In the genomic region with DNA sequence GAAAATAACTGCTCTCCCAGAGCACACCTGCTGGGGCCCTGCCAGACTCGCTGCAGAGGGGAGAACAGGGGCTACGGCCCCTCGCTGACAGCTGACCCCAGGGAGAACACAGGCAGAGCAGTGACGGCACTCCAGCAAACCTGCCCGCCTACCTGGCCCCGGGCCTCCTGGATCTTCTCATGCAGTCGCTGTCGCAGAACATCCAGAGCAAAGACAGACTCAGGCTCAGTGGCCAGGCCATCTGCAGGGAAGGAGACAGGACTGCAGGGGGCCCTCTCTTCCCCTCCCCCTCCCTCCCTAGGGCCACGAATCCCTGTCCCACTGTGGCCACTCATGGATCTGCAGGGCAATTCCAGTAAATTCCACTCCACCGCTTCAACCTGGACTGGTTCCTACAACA, we compare ENCODE assay signal across 17 cellular contexts. TPM values are rescaled to one million over a fixed set of nuclear protein-coding genes. Genes with fewer than 3 reads are reported as not detected.
DNase-seq lines count a peak whose midpoint lies in the region; ATAC-seq and TF ChIP-seq lines count a peak whose summit lies in the region.
"Had no signal": no experiment of that assay in that cellular context is flagged by ENCODE, and none has a peak within 500 bp of the region (broad histone marks: within the 10 kb centered on the region; RNA-seq: fewer than 3 reads in every experiment).

No MANE protein-coding gene starts in this region.

- H3K27me3 ChIP-seq in RWPE2 (ENCODE audit: insufficient read depth, poor library complexity, severe bottlenecking) (no peaks in the 10 kb centered on the region), duodenal mucosa (ENCODE audit: control insufficient read depth in 1 of 2, insufficient read depth in 2 of 2, low read length in 2 of 2) (no peaks in the 10 kb centered on the region), spleen (replicated peaks in 1 of 7) (no peaks in the 10 kb centered on the region)
- H3K27me3 ChIP-seq: foreskin keratinocyte, ovary had no signal

- intact Hi-C loops in spleen (cut with DNase I; ENCODE audit: low total_unique reads) (no loop called here), OCI-LY7 (cut with micrococcal nuclease; ENCODE audit: unreplicated experiment) (no loop called here)

- CTCF ChIA-PET in OCI-LY7 (lab: Charles Lee; ENCODE audit: unreplicated experiment): no interaction called here

- H3K4me2 ChIP-seq in OCI-LY7 (ENCODE audit: low read length): no peak overlapping the region

- H3K9me3 ChIP-seq in RWPE2 (ENCODE audit: severe bottlenecking): no peaks in the 10 kb centered on the region
- H3K9me3 ChIP-seq in duodenal mucosa (ENCODE audit: control insufficient read depth in 1 of 2, low read length in 2 of 2): no peaks in the 10 kb centered on the region
- H3K9me3 ChIP-seq in spleen: no peaks in the 10 kb centered on the region
- no peaks in the 10 kb centered on the region for H3K9me3 ChIP-seq in OCI-LY7 (ENCODE audit: low read length)
- H3K9me3 ChIP-seq: ovary, thoracic aorta had no signal

- H2AFZ ChIP-seq in OCI-LY7 (ENCODE audit: low read length): no peak overlapping the region

- POLR2A ChIA-PET in OCI-LY7 (lab: Charles Lee): interaction anchor here (1.2 kb wide), 1 partner anchor 8 kb away, joined by 4 read pairs; no protein-coding TSS in a partner anchor

- no peaks in the 10 kb centered on the region for H3K4me1 ChIP-seq in RWPE2 (ENCODE audit: insufficient read depth, poor library complexity, severe bottlenecking)
- H3K4me1 ChIP-seq in duodenal mucosa (ENCODE audit: control insufficient read depth in 1 of 2, insufficient read depth in 2 of 2, low read length in 2 of 2): peaks cover 27 to 30% of the 10 kb centered on the region in 2 donors
- H3K4me1 ChIP-seq in spleen: peaks cover 15 to 63% (median 38%) of the 10 kb centered on the region in 6 donors
- H3K4me1 ChIP-seq in OCI-LY7 (ENCODE audit: insufficient read depth, low read length, poor library complexity, severe bottlenecking): peaks cover 24% of the 10 kb centered on the region

- H3K9ac ChIP-seq in duodenal mucosa (ENCODE audit: low read depth in 1 of 2, low read length in 2 of 2): peak overlapping the region; percentile 19 to 42

- no peaks in the 10 kb centered on the region for H3K9me2 ChIP-seq in OCI-LY7 (ENCODE audit: insufficient read depth, low read length)

- no peak for ATAC-seq in RWPE2 (ENCODE audit: low read depth)

- peaks cover 17% of the 10 kb centered on the region for H3K79me2 ChIP-seq in OCI-LY7 (ENCODE audit: insufficient read depth, low read depth, low read length)

- peak; percentile 50 for DNase-seq in activated effector memory CD4-positive, alpha-beta T cell treated with anti-CD3 and anti-CD28 coated beads, Interleukin-2, amount 50 U/mL, for 16 hours
- no peak for DNase-seq in activated effector memory CD4-positive, alpha-beta T cell treated with Interleukin-2 at 50 U/mL for 16 hours
- peak; percentile 37 for DNase-seq in RWPE2 (ENCODE audit: low spot score)
- peak; percentile 66 for DNase-seq in spleen
- no peak for DNase-seq in NCI-H2107 treated with DMSO at 0.1 percent for 48 hours (lab: John Stamatoyannopoulos, UW; ENCODE audit: unreplicated experiment)
- DNase-seq in OCI-LY7 (ENCODE audit: low spot score): no peak
- DNase-seq in NCI-H1417 (lab: John Stamatoyannopoulos, UW): no peak
- DNase-seq: DMS 273 treated with DMSO at 0.1 percent for 48 hours; effector memory CD4-positive, alpha-beta T cell; Karpas-422; mesenchymal stem cell; NCI-H1930; NCI-H524 treated with DMSO at 0.1 percent for 48 hours had no signal

- no TSS peak for BruUV-seq in OCI-LY7 (replicated peaks; lab: Mats Ljungman, UMichigan)

- 92 to 96% (median 94%) methylated on average over 9 to 10 of the region's 10 CpGs for WGBS in spleen, 5 donors

- H3K27ac ChIP-seq in RWPE2 (ENCODE audit: poor library complexity, severe bottlenecking) (no peak overlapping the region), duodenal mucosa (ENCODE audit: low read depth, low read length) (peak overlapping the region; percentile 0), spleen (no peak overlapping the region), OCI-LY7 (ENCODE audit: low read depth, low read length, poor library complexity, severe bottlenecking) (no peak overlapping the region)
- H3K27ac ChIP-seq: foreskin keratinocyte, ovary, thoracic aorta had no signal

- peaks cover 44% of the 10 kb centered on the region for H3K36me3 ChIP-seq in RWPE2 (ENCODE audit: low read depth)
- H3K36me3 ChIP-seq in duodenal mucosa (ENCODE audit: control insufficient read depth in 1 of 2, insufficient read depth in 2 of 2, low read length in 2 of 2): peaks cover 31 to 42% of the 10 kb centered on the region in 2 donors
- H3K36me3 ChIP-seq in spleen: peaks cover 0 to 55% (median 46%) of the 10 kb centered on the region in 6 donors
- peaks cover 78% of the 10 kb centered on the region for H3K36me3 ChIP-seq in OCI-LY7 (ENCODE audit: insufficient read depth, low read length)
- H3K36me3 ChIP-seq: ovary had no signal

- H3K4me3 ChIP-seq in RWPE2 (ENCODE audit: severe bottlenecking) (no peak overlapping the region), duodenal mucosa (ENCODE audit: low read depth in 1 of 2, low read length in 2 of 2) (peak overlapping the region; percentile 23 to 59), spleen (no peak overlapping the region), OCI-LY7 (ENCODE audit: low read depth, low read length, poor library complexity, severe bottlenecking) (no peak overlapping the region)
- H3K4me3 ChIP-seq: ovary, thoracic aorta had no signal

- TF ChIP-seq CTCF in RWPE2 (IDR thresholded peaks at IDR 0.05; ENCODE audit: poor library complexity, severe bottlenecking) (no peak), spleen (IDR thresholded peaks at IDR 0.05 in 8 of 11, conservative IDR thresholded peaks at IDR 0.05 in 3 of 11) (no peak), OCI-LY7 (conservative IDR thresholded peaks at IDR 0.05; ENCODE audit: low read length) (no peak)

- no peak for TF ChIP-seq POLR2A in spleen (IDR thresholded peaks at IDR 0.05)

- H4K20me1 ChIP-seq in OCI-LY7 (ENCODE audit: insufficient read depth, low read length): peaks cover 11% of the 10 kb centered on the region; the same call in 1 of the 2 replicates

RNA-seq across cellular contexts. Expression of a gene that starts 2.4 kb away (rescaled TPM):
- total RNA-seq in spleen (10 to 100 TPM; 13.2 to 20.0 (median 17.0) TPM), OCI-LY7 (2022) (21.0 and 27.8 TPM in 2 replicates)
- 10 to 100 TPM; 13.2 to 28.6 (median 17.4) TPM for polyA plus RNA-seq in spleen
- total RNA-seq in OCI-LY7 (2014; rRNA removed; shearing (Covaris generic)): 19.2 and 33.9 TPM in 2 replicates

RNA-seq across cellular contexts. Expression of a gene that starts 14.4 kb away (rescaled TPM):
- total RNA-seq in spleen (10 to 100 TPM; 26.4 to 33.7 (median 30.0) TPM), OCI-LY7 (2022) (48.7 and 52.0 TPM in 2 replicates)
- 10 to 100 TPM; 13.3 to 23.1 (median 18.8) TPM for polyA plus RNA-seq in spleen
- total RNA-seq in OCI-LY7 (2014; rRNA removed; shearing (Covaris generic)): 39.6 and 62.1 TPM in 2 replicates

RNA-seq across cellular contexts. Expression of a gene that starts 14.5 kb away (rescaled TPM):
- 1,000 to 10,000 TPM; 1,381 to 1,842 (median 1,641) TPM for total RNA-seq in spleen
- polyA plus RNA-seq in spleen: 1,000 to 10,000 TPM; 3,611 to 6,342 (median 5,850) TPM
- 2,961 and 2,981 TPM in 2 replicates for total RNA-seq in OCI-LY7 (2014; rRNA removed; shearing (Covaris generic))
- total RNA-seq in OCI-LY7 (2022): 2,867 and 2,915 TPM in 2 replicates

RNA-seq across cellular contexts. Expression of a gene that starts 22.7 kb away (rescaled TPM):
- total RNA-seq in spleen (10 to 100 TPM; 31.4 to 37.7 (median 35.6) TPM), OCI-LY7 (2022) (34.2 and 38.9 TPM in 2 replicates)
- 10 to 100 TPM; 72.0 to 75.6 (median 72.5) TPM for polyA plus RNA-seq in spleen
- 22.9 and 34.6 TPM in 2 replicates for total RNA-seq in OCI-LY7 (2014; rRNA removed; shearing (Covaris generic))

RNA-seq across cellular contexts. Expression of a gene that starts 22.8 kb away (rescaled TPM):
- total RNA-seq in spleen (10 to 100 TPM in 5 of 7 donors, 1 to 10 TPM in 2; 6.5 to 19.9 (median 12.4) TPM), OCI-LY7 (2022) (13.2 and 19.7 TPM in 2 replicates)
- 10 to 100 TPM; 31.4 to 32.6 (median 31.5) TPM for polyA plus RNA-seq in spleen
- 19.0 and 32.5 TPM in 2 replicates for total RNA-seq in OCI-LY7 (2014; rRNA removed; shearing (Covaris generic))

Comparison
In these comparisons a context has a peak if more than half of its experiments do, and no peak if none do; other contexts are left out.
1. DNase-seq: peak in activated effector memory CD4-positive, alpha-beta T cell treated with anti-CD3 and anti-CD28 coated beads, Interleukin-2, amount 50 U/mL, for 16 hours (single experiment), RWPE2 (single experiment) and spleen (single experiment); none in activated effector memory CD4-positive, alpha-beta T cell treated with Interleukin-2 at 50 U/mL for 16 hours (single experiment), NCI-H2107 treated with DMSO at 0.1 percent for 48 hours (single experiment), OCI-LY7 (single experiment) and NCI-H1417 (0 of 3).
2. H3K4me3 ChIP-seq: peak in duodenal mucosa (2 of 2); none in RWPE2 (single experiment), spleen (0 of 8) and OCI-LY7 (single experiment).